8 cellular contexts compared by ENCODE assay signal in the genomic region with DNA sequence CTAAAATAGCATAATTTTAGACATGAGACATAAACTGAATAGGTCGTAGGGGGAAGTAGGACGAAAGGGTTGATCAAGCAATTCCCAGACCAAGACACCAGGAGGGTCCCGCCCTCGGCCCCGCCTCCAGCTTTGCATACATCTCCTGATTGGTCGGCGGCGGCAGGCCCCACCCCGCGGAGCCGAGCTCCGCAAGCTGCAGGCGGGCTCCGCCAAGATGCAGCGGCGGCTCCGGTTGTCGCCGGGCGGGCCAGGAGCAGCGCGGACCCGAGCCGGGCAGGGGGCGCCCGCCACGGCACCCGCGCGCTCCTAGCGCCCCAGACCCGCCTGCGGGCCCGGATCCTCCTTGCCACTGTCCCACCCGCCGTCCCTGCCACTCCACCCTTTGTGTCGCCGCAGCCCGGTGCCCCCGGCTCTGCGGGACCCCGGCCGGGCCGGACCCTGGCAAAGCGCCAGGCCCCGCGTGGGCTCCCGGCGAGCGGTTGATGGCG. TPM values are rescaled to one million over a fixed set of nuclear protein-coding genes. Genes with fewer than 3 reads are reported as not detected.
DNase-seq lines count a peak whose midpoint lies in the region; ATAC-seq and TF ChIP-seq lines count a peak whose summit lies in the region.

A gene (plus strand): TSS at position 215 of the 491 bp plus-strand sequence. CDS start 412 bp downstream, outside the sequence.

- peak within 1 kb of the TSS; percentile 49 for H3K4me3 ChIP-seq in SU-DHL-6 (ENCODE audit: insufficient read depth, low read length, poor library complexity, severe bottlenecking)
- peak within 1 kb of the TSS; percentile 69 for H3K4me3 ChIP-seq in ovary
- H3K4me3 ChIP-seq in thymus (ENCODE audit: low read length), result peak within 1 kb of the TSS; percentile 54

- no peaks in the 10 kb centered on the region for H3K9me3 ChIP-seq in SU-DHL-6 (ENCODE audit: insufficient read depth, low read length)
- H3K9me3 ChIP-seq in ovary, result no peaks in the 10 kb centered on the region
- H3K9me3 ChIP-seq in thymus (ENCODE audit: control insufficient read depth), result peaks cover 3% of the 10 kb centered on the region

- H3K27me3 ChIP-seq in SU-DHL-6 (ENCODE audit: low read length) (no peaks in the 10 kb centered on the region), ovary (no peaks in the 10 kb centered on the region), thymus (ENCODE audit: control insufficient read depth, insufficient read depth) (peaks cover 32% of the 10 kb centered on the region)

- no peaks in the 10 kb centered on the region for H3F3A ChIP-seq in SU-DHL-6 (ENCODE audit: insufficient read depth)

- TF ChIP-seq POLR2A in ovary (IDR thresholded peaks at IDR 0.05), result peak; percentile 62

- DNase-seq in GDM1 (lab: John Stamatoyannopoulos, UW), result peak; percentile 84
- DNase-seq in NCI-H1105 treated with DMSO at 0.1 percent for 48 hours (lab: John Stamatoyannopoulos, UW), result peak; percentile 89
- peak; percentile 81 for DNase-seq in activated naive CD8-positive, alpha-beta T cell treated with anti-CD3 and anti-CD28 coated beads, Interleukin-2, amount 50 U/mL, for 16 hours (ENCODE audit: low read depth, low spot score)
- peak; percentile 99 for DNase-seq in Right ventricle myocardium inferior (ENCODE audit: missing footprints)
- peak; percentile 95 to 98 (median 96) for DNase-seq in ovary

- TF ChIP-seq CTCF in SU-DHL-6 (IDR thresholded peaks at IDR 0.05; ENCODE audit: insufficient read depth, low read length, poor library complexity, severe bottlenecking) (no peak), ovary (IDR thresholded peaks at IDR 0.05) (no peak)

- intact Hi-C loops in Right ventricle myocardium inferior (cut with DNase I), result loop anchor here (5.0 kb wide), 1 partner anchor 60 kb away; a partner anchor contains a TSS
- intact Hi-C loops in ovary (cut with DNase I), result loop anchor here in 1 of 4 donors (10.0 kb wide), 1 partner anchor 47 kb away; no protein-coding TSS in a partner anchor

- H3K4me2 ChIP-seq in SU-DHL-6 (ENCODE audit: low read depth, low read length, poor library complexity, severe bottlenecking), result peak within 1 kb of the TSS; percentile 61

- peaks cover 7% of the 10 kb centered on the region for H3K4me1 ChIP-seq in ovary (ENCODE audit: insufficient read depth)
- peaks cover 6% of the 10 kb centered on the region for H3K4me1 ChIP-seq in thymus (ENCODE audit: control insufficient read depth, insufficient read depth, low read length)

- H3K36me3 ChIP-seq in SU-DHL-6 (ENCODE audit: low read length) (no peaks in the 10 kb centered on the region), ovary (no peaks in the 10 kb centered on the region), thymus (ENCODE audit: control insufficient read depth, insufficient read depth) (no peaks in the 10 kb centered on the region)

- TF ChIP-seq EP300 in ovary (IDR thresholded peaks at IDR 0.05), result no peak

- H3K79me2 ChIP-seq in SU-DHL-6 (ENCODE audit: insufficient read depth, low read length), result no peaks in the 10 kb centered on the region

- peak within 1 kb of the TSS; percentile 44; the same call in 1 of the 2 replicates for H3K9ac ChIP-seq in SU-DHL-6 (ENCODE audit: low read length)

- H3K27ac ChIP-seq in SU-DHL-6 (ENCODE audit: low read depth, low read length) (no peak within 1 kb of the TSS), ovary (peak within 1 kb of the TSS; percentile 50 to 68), thymus (ENCODE audit: low read depth) (peak within 1 kb of the TSS; percentile 49)

- no peaks in the 10 kb centered on the region for H3K9me2 ChIP-seq in SU-DHL-6 (replicated peaks; ENCODE audit: insufficient read depth, low read length)

- H2AFZ ChIP-seq in SU-DHL-6 (ENCODE audit: low read depth, low read length, severe bottlenecking), result peak within 1 kb of the TSS; percentile 69

- 0 to 1% (median 0%) methylated on average over 28 to 51 of the region's 51 CpGs for WGBS in ovary, 3 donors
- under 1% methylated on average over 51 of the region's 51 CpGs for WGBS in thymus

- ATAC-seq in HG02610 (IDR thresholded peaks at IDR 0.05; ENCODE audit: unreplicated experiment) (peak; percentile 96), Right ventricle myocardium inferior (peak; percentile 93)

- no peaks in the 10 kb centered on the region for H4K20me1 ChIP-seq in SU-DHL-6 (ENCODE audit: low read depth, low read length)

RNA-seq across cellular contexts. Expression of the gene that starts here (rescaled TPM):
- total RNA-seq in Right ventricle myocardium inferior (22.1 TPM), ovary (10 to 100 TPM in 1 of 7 donors, 1 to 10 TPM in 6; 4.5 to 19.2 (median 5.8) TPM)
- polyA plus RNA-seq in ovary (1 to 10 TPM; 2.1 to 3.3 TPM), thymus (1.4 TPM)
